1 cellular context compared by ENCODE assay signal in the genomic region with DNA sequence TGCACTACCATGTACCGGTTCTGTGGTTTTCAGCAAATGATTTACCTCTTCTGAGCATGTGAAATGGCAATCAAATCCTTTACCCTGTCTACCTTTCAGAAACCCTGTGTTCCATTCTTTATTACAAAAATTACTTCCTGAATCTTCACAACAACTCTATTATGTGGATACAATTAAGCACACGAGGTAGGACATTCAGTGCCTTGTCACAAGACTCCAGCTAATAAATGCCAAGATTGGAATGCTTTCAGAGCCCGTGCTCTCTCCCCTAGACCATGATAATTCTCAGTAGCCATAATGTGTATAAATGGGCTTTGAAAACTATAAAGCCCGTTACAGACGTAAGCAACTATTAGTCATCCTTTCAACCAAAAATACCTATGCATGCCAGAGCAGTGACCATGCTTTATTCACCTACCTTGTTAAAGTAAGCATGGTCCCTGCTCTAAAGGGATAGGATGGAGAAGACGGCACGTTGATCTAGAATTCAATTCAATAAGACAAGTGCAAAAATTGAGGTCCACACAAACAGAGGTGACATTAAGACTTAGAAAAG.
TF ChIP-seq lines count a peak whose summit lies in the region.

No MANE protein-coding gene starts in this region.

TF ChIP-seq in HepG2, 621 proteins besides CTCF, POLR2A, EP300 and RAD21:
- TF ChIP-seq GATA4 (IDR thresholded peaks at IDR 0.05; ENCODE audit: borderline replicate concordance, low read depth): no peak
- TF ChIP-seq SMAD1 (CRISPR knock-in tag; IDR thresholded peaks at IDR 0.05; ENCODE audit: borderline replicate concordance, low read depth): no peak
- no peak for TF ChIP-seq ZSCAN25 (CRISPR knock-in tag; IDR thresholded peaks at IDR 0.05)
- no peak for TF ChIP-seq NCOA5 (CRISPR knock-in tag; IDR thresholded peaks at IDR 0.05)
- no peak for TF ChIP-seq ZSCAN12 (CRISPR knock-in tag; IDR thresholded peaks at IDR 0.05)
- TF ChIP-seq, protein P1, sequence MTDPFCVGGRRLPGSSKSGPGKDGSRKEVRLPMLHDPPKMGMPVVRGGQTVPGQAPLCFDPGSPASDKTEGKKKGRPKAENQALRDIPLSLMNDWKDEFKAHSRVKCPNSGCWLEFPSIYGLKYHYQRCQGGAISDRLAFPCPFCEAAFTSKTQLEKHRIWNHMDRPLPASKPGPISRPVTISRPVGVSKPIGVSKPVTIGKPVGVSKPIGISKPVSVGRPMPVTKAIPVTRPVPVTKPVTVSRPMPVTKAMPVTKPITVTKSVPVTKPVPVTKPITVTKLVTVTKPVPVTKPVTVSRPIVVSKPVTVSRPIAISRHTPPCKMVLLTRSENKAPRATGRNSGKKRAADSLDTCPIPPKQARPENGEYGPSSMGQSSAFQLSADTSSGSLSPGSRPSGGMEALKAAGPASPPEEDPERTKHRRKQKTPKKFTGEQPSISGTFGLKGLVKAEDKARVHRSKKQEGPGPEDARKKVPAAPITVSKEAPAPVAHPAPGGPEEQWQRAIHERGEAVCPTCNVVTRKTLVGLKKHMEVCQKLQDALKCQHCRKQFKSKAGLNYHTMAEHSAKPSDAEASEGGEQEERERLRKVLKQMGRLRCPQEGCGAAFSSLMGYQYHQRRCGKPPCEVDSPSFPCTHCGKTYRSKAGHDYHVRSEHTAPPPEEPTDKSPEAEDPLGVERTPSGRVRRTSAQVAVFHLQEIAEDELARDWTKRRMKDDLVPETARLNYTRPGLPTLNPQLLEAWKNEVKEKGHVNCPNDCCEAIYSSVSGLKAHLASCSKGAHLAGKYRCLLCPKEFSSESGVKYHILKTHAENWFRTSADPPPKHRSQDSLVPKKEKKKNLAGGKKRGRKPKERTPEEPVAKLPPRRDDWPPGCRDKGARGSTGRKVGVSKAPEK (CRISPR knock-in tag; IDR thresholded peaks at IDR 0.05; ENCODE audit: borderline replicate concordance): no peak
- TF ChIP-seq, protein P2, sequence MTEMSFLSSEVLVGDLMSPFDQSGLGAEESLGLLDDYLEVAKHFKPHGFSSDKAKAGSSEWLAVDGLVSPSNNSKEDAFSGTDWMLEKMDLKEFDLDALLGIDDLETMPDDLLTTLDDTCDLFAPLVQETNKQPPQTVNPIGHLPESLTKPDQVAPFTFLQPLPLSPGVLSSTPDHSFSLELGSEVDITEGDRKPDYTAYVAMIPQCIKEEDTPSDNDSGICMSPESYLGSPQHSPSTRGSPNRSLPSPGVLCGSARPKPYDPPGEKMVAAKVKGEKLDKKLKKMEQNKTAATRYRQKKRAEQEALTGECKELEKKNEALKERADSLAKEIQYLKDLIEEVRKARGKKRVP (CRISPR knock-in tag; IDR thresholded peaks at IDR 0.05): no peak
- TF ChIP-seq ZMAT3 (CRISPR knock-in tag; conservative IDR thresholded peaks at IDR 0.05): no peak
- TF ChIP-seq, protein P3, sequence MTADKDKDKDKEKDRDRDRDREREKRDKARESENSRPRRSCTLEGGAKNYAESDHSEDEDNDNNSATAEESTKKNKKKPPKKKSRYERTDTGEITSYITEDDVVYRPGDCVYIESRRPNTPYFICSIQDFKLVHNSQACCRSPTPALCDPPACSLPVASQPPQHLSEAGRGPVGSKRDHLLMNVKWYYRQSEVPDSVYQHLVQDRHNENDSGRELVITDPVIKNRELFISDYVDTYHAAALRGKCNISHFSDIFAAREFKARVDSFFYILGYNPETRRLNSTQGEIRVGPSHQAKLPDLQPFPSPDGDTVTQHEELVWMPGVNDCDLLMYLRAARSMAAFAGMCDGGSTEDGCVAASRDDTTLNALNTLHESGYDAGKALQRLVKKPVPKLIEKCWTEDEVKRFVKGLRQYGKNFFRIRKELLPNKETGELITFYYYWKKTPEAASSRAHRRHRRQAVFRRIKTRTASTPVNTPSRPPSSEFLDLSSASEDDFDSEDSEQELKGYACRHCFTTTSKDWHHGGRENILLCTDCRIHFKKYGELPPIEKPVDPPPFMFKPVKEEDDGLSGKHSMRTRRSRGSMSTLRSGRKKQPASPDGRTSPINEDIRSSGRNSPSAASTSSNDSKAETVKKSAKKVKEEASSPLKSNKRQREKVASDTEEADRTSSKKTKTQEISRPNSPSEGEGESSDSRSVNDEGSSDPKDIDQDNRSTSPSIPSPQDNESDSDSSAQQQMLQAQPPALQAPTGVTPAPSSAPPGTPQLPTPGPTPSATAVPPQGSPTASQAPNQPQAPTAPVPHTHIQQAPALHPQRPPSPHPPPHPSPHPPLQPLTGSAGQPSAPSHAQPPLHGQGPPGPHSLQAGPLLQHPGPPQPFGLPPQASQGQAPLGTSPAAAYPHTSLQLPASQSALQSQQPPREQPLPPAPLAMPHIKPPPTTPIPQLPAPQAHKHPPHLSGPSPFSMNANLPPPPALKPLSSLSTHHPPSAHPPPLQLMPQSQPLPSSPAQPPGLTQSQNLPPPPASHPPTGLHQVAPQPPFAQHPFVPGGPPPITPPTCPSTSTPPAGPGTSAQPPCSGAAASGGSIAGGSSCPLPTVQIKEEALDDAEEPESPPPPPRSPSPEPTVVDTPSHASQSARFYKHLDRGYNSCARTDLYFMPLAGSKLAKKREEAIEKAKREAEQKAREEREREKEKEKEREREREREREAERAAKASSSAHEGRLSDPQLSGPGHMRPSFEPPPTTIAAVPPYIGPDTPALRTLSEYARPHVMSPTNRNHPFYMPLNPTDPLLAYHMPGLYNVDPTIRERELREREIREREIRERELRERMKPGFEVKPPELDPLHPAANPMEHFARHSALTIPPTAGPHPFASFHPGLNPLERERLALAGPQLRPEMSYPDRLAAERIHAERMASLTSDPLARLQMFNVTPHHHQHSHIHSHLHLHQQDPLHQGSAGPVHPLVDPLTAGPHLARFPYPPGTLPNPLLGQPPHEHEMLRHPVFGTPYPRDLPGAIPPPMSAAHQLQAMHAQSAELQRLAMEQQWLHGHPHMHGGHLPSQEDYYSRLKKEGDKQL (CRISPR knock-in tag; IDR thresholded peaks at IDR 0.05; ENCODE audit: low read depth): no peak
- no peak for TF ChIP-seq SNAI1 (CRISPR knock-in tag; IDR thresholded peaks at IDR 0.05; ENCODE audit: borderline replicate concordance)
